In genomic region chr1:53542551-53542950, GRCh38 we compare ENCODE assay signal across 22 cellular contexts.
A peak's percentile ranks its signal among the peaks of the same experiment; 100 is the strongest.
DNase-seq lines count a peak whose midpoint lies in the region; ATAC-seq, FAIRE-seq and TF ChIP-seq lines count a peak whose summit lies in the region.
"Had no signal": no experiment of that assay in that cellular context is flagged by ENCODE, and none has a peak within 500 bp of the region (broad histone marks: within the 10 kb centered on the region; RNA-seq: fewer than 3 reads in every experiment).

No MANE protein-coding gene starts in this region.

- H3K18ac ChIP-seq in H1 (ENCODE audit: extremely low read depth, low read length) = no peak overlapping the region

- H2AK5ac ChIP-seq in H1 (ENCODE audit: low read depth, low read length) = no peak overlapping the region

- CTCF ChIA-PET in HepG2 (lab: Yijun Ruan, JAX; ENCODE audit: low intra/inter-chr PET ratio, low total read pairs) (no interaction called here), H1 (lab: Charles Lee; ENCODE audit: partially characterized antibody) (interaction anchor here (0.8 to 1.7 kb wide), 3 partner anchors 15 to 32 kb away, joined by 3 to 5 read pairs (median 3); no protein-coding TSS in a partner anchor)

- POLR2A ChIA-PET in HepG2 (lab: Yijun Ruan, JAX) (no interaction called here), H1 (lab: Charles Lee; ENCODE audit: partially characterized antibody) (no interaction called here)

- H3K23ac ChIP-seq in H1 (ENCODE audit: insufficient read length) = no peak overlapping the region

- H3F3A ChIP-seq in neural progenitor cell (ENCODE audit: low read depth) = no peaks in the 10 kb centered on the region

- no peak overlapping the region for H3K14ac ChIP-seq in H1 (ENCODE audit: insufficient read length)

- H3K36me3 ChIP-seq in right lobe of liver = no peaks in the 10 kb centered on the region
- no peaks in the 10 kb centered on the region for H3K36me3 ChIP-seq in HepG2 (replicated peaks in 1 of 2; ENCODE audit: control insufficient read depth in 1 of 2, insufficient read depth in 2 of 2, low read length in 2 of 2)
- no peaks in the 10 kb centered on the region for H3K36me3 ChIP-seq in H1 (ENCODE audit: control insufficient read depth in 2 of 4, insufficient read depth in 4 of 4, low read length in 3 of 4)
- no peaks in the 10 kb centered on the region for H3K36me3 ChIP-seq in neural progenitor cell
- H3K36me3 ChIP-seq in vagina = no peaks in the 10 kb centered on the region
- H3K36me3 ChIP-seq: heart right ventricle, neutrophil had no signal

- H3K4me1 ChIP-seq in right lobe of liver = no peaks in the 10 kb centered on the region
- no peaks in the 10 kb centered on the region for H3K4me1 ChIP-seq in HepG2 (ENCODE audit: insufficient read depth, low read length)
- H3K4me1 ChIP-seq in H1 (replicated peaks in 1 of 4; ENCODE audit: control insufficient read depth in 3 of 4, insufficient read depth in 4 of 4, low read length in 3 of 4) = no peaks in the 10 kb centered on the region; a peak in 2 of 7 replicates
- H3K4me1 ChIP-seq in neural progenitor cell = no peaks in the 10 kb centered on the region
- peaks cover 9% of the 10 kb centered on the region for H3K4me1 ChIP-seq in vagina
- H3K4me1 ChIP-seq: heart right ventricle had no signal

- H3K27ac ChIP-seq in right lobe of liver (no peak overlapping the region), HepG2 (ENCODE audit: extremely low read length, insufficient read depth, low read length) (no peak overlapping the region), H1 (ENCODE audit: low read depth, low read length) (no peak overlapping the region), neural progenitor cell (no peak overlapping the region), vagina (peak overlapping the region; percentile 76)
- H3K27ac ChIP-seq: heart right ventricle, HL-60, neutrophil had no signal

- no TSS peak for BruUV-seq in HepG2 (replicated peaks; lab: Mats Ljungman, UMichigan)

- no peaks in the 10 kb centered on the region for H3K9me3 Mint-ChIP-seq in neural progenitor cell
- H3K9me3 Mint-ChIP-seq: type B pancreatic cell had no signal

- H3K27me3 ChIP-seq in right lobe of liver (no peaks in the 10 kb centered on the region), HepG2 (ENCODE audit: control insufficient read depth in 1 of 2, insufficient read depth in 2 of 2, low read length in 2 of 2) (peaks cover 5 to 58% of the 10 kb centered on the region in 2 experiments; a peak in 4 of 5 replicates), H1 (replicated peaks in 1 of 4; ENCODE audit: control insufficient read depth in 3 of 4, extremely low read depth in 1 of 4, insufficient read depth in 3 of 4, low read length in 3 of 4) (0 out of 7 replicates have a peak, but pooled peaks cover 0 to 2% (median 0%) of the 10 kb centered on the region in 4 experiments), neural progenitor cell (no peaks in the 10 kb centered on the region), vagina (no peaks in the 10 kb centered on the region)
- H3K27me3 ChIP-seq: neutrophil had no signal

- no peak overlapping the region for H2BK20ac ChIP-seq in H1 (ENCODE audit: low read length)

- H4K20me1 ChIP-seq in HepG2 (ENCODE audit: insufficient read depth, low read length) = no peaks in the 10 kb centered on the region
- H4K20me1 ChIP-seq in H1 (replicated peaks in 1 of 2; ENCODE audit: control insufficient read depth in 1 of 2, insufficient read depth in 2 of 2, low read length in 2 of 2) = peaks cover 0 to 3% of the 10 kb centered on the region in 2 experiments
- H4K20me1 ChIP-seq in neural progenitor cell (ENCODE audit: low read depth) = no peaks in the 10 kb centered on the region

- H4K91ac ChIP-seq in H1 (replicated peaks; ENCODE audit: insufficient read length, low read length) = no peak overlapping the region

- no peak overlapping the region for H4K5ac ChIP-seq in H1 (ENCODE audit: insufficient read length, low read depth, low read length)

- H3K27ac Mint-ChIP-seq in neural progenitor cell = peak overlapping the region; percentile 90
- H3K27ac Mint-ChIP-seq: activated CD8-positive, alpha-beta T cell treated with anti-CD3 and anti-CD28 coated beads, Interleukin-2, amount 10 ng/mL, durations not matched to agents 7 days and 5 days; type B pancreatic cell had no signal

- TF ChIP-seq POLR2A in right lobe of liver (IDR thresholded peaks at IDR 0.05) (no peak), HepG2 (IDR thresholded peaks at IDR 0.05; ENCODE audit: insufficient read depth in 1 of 2, low read depth in 2 of 2, low read length in 2 of 2) (no peak), H1 (IDR thresholded peaks at IDR 0.05; ENCODE audit: control extremely low read depth in 1 of 2, low read depth in 2 of 2, low read length in 2 of 2) (no peak), vagina (IDR thresholded peaks at IDR 0.05) (no peak)

- no peaks in the 10 kb centered on the region for H3K36me3 Mint-ChIP-seq in neural progenitor cell
- H3K36me3 Mint-ChIP-seq: type B pancreatic cell had no signal

- no peak for TF ChIP-seq RAD21 in HepG2 (CRISPR knock-in tag; IDR thresholded peaks at IDR 0.05)
- TF ChIP-seq RAD21 in H1 (IDR thresholded peaks at IDR 0.05 in 1 of 2, conservative IDR thresholded peaks at IDR 0.05 in 1 of 2; ENCODE audit: low read depth in 2 of 2, low read length in 2 of 2) = no peak

- H3K4ac ChIP-seq in H1 (replicated peaks; ENCODE audit: insufficient read length, low read depth, low read length) = no peak overlapping the region

- FAIRE-seq in HepG2 (lab: Jason Lieb, UNC) = no peak
- FAIRE-seq in H1 (lab: Jason Lieb, UNC) = no peak
- FAIRE-seq: A204.1, bronchial epithelial cell, GM19239 had no signal

- H3K23me2 ChIP-seq in H1 (ENCODE audit: low read depth, low read length) = peaks cover 4% of the 10 kb centered on the region; the same call in 1 of the 2 replicates

- TF ChIP-seq EP300 in HepG2 (IDR thresholded peaks at IDR 0.05; ENCODE audit: low read depth in 2 of 2, low read length in 2 of 2) = no peak
- no peak for TF ChIP-seq EP300 in HepG2 (CRISPR knock-in tag; IDR thresholded peaks at IDR 0.05; ENCODE audit: borderline replicate concordance)
- TF ChIP-seq EP300 in H1 (IDR thresholded peaks at IDR 0.05; ENCODE audit: borderline replicate concordance in 1 of 2, low read depth in 2 of 2, low read length in 2 of 2) = no peak

- no peaks in the 10 kb centered on the region for H3K79me1 ChIP-seq in H1 (ENCODE audit: low read depth, low read length)

- no peak for TF ChIP-seq CTCF in right lobe of liver (IDR thresholded peaks at IDR 0.05)
- no peak for TF ChIP-seq CTCF in HepG2 (CRISPR knock-in tag; IDR thresholded peaks at IDR 0.05)
- TF ChIP-seq CTCF in H1 (IDR thresholded peaks at IDR 0.05; ENCODE audit: control extremely low read depth in 1 of 3, insufficient read depth in 1 of 3, low read depth in 1 of 3, low read length in 3 of 3) = no peak
- TF ChIP-seq CTCF in neural progenitor cell (IDR thresholded peaks at IDR 0.05) = no peak
- TF ChIP-seq CTCF in vagina (IDR thresholded peaks at IDR 0.05) = no peak

- H3K27me3 Mint-ChIP-seq in neural progenitor cell (ENCODE audit: insufficient read depth, low read depth) = peaks cover 16% of the 10 kb centered on the region

- H3K79me2 ChIP-seq in HepG2 (ENCODE audit: insufficient read depth, low read length) (no peaks in the 10 kb centered on the region), H1 (ENCODE audit: control insufficient read depth in 1 of 2, insufficient read depth in 2 of 2, low read length in 2 of 2) (no peaks in the 10 kb centered on the region), neural progenitor cell (ENCODE audit: low read depth) (no peaks in the 10 kb centered on the region)

- no peaks in the 10 kb centered on the region for H3K9me3 ChIP-seq in right lobe of liver
- H3K9me3 ChIP-seq in HepG2 (ENCODE audit: low read length) = no peaks in the 10 kb centered on the region
- no peaks in the 10 kb centered on the region for H3K9me3 ChIP-seq in H1 (ENCODE audit: insufficient read depth in 2 of 2, low read depth in 1 of 2, low read length in 1 of 2)
- H3K9me3 ChIP-seq in neural progenitor cell (ENCODE audit: low read depth) = no peaks in the 10 kb centered on the region
- no peaks in the 10 kb centered on the region for H3K9me3 ChIP-seq in vagina
- H3K9me3 ChIP-seq: heart right ventricle, neutrophil had no signal

- no peak overlapping the region for H2BK5ac ChIP-seq in H1 (ENCODE audit: low read depth, low read length)

- no peak overlapping the region for H3K4me3 ChIP-seq in right lobe of liver
- H3K4me3 ChIP-seq in HepG2 (replicated peaks in 1 of 3; ENCODE audit: insufficient read depth in 1 of 3, low read depth in 2 of 3, low read length in 3 of 3) = no peak overlapping the region
- H3K4me3 ChIP-seq in H1 (ENCODE audit: extremely low read depth in 1 of 4, insufficient read depth in 2 of 4, low read depth in 3 of 4, low read length in 4 of 4) = no peak overlapping the region
- no peak overlapping the region for H3K4me3 ChIP-seq in neural progenitor cell
- H3K4me3 ChIP-seq in vagina = no peak overlapping the region
- H3K4me3 ChIP-seq: heart right ventricle had no signal

- H2AFZ ChIP-seq in HepG2 (ENCODE audit: low read length) (no peak overlapping the region), H1 (ENCODE audit: low read length) (no peak overlapping the region), neural progenitor cell (replicated peaks) (no peak overlapping the region)

- H3K56ac ChIP-seq in H1 (replicated peaks; ENCODE audit: insufficient read length, low read depth, low read length) = no peak overlapping the region

- no peak overlapping the region for H4K8ac ChIP-seq in H1 (ENCODE audit: extremely low read depth, insufficient read depth, low read length)

- peaks cover 22% of the 10 kb centered on the region for H3K4me1 Mint-ChIP-seq in neural progenitor cell

- no peak overlapping the region for H2BK120ac ChIP-seq in H1 (replicated peaks; ENCODE audit: low read depth, low read length)

- H3K4me3 Mint-ChIP-seq in neural progenitor cell = no peak overlapping the region
- H3K4me3 Mint-ChIP-seq: activated CD8-positive, alpha-beta T cell treated with anti-CD3 and anti-CD28 coated beads, Interleukin-2, amount 10 ng/mL, durations not matched to agents 7 days and 5 days; type B pancreatic cell had no signal

- H2BK12ac ChIP-seq in H1 (ENCODE audit: low read depth, low read length) = no peak overlapping the region

- 0 out of 2 replicates have a peak overlapping the region, but pooled peaks have one; percentile 16 for H2BK15ac ChIP-seq in H1 (ENCODE audit: low read length)

- intact Hi-C loops in right lobe of liver (cut with DNase I) = no loop called here
- intact Hi-C loops in HepG2 (cut with micrococcal nuclease; ENCODE audit: unreplicated experiment) = no loop called here
- intact Hi-C loops in vagina (cut with DNase I) = no loop called here

- H3K9ac ChIP-seq in HepG2 (ENCODE audit: insufficient read depth, low read depth, low read length) (no peak overlapping the region), H1 (replicated peaks in 1 of 4; ENCODE audit: extremely low read depth in 1 of 4, low read depth in 3 of 4, low read length in 3 of 4) (no peak overlapping the region), neural progenitor cell (no peak overlapping the region)

- ATAC-seq in right lobe of liver (no peak), HepG2 (no peak)
- ATAC-seq: activated CD4-positive, CD25-positive, alpha-beta regulatory T cell treated with anti-CD3 and anti-CD28 coated beads, Interleukin-2, amount 50 U/mL, for 24 hours; heart right ventricle; left lobe of liver had no signal

- DNase-seq in right lobe of liver (peak in 2 of 3 donors; percentile 4 to 27), HepG2 (ENCODE audit: low spot score) (no peak), H1 (ENCODE audit: low read depth in 1 of 2, low spot score in 2 of 2) (no peak), neural progenitor cell (ENCODE audit: low spot score) (no peak), vagina (ENCODE audit: extremely low spot score in 2 of 2) (no peak), NCI-H1694 treated with DMSO at 0.1 percent for 48 hours (lab: John Stamatoyannopoulos, UW) (no peak), UCSD-AML1 (lab: John Stamatoyannopoulos, UW; ENCODE audit: unreplicated experiment) (no peak)
- no peak for DNase-seq in activated CD4-positive, alpha-beta T cell treated with anti-CD3 and anti-CD28 coated beads for 1 hour
- DNase-seq: activated CD8-positive, alpha-beta T cell treated with anti-CD3 and anti-CD28 coated beads, Interleukin-2, amount 10 ng/mL, durations not matched to agents 7 days and 5 days; activated gamma-delta T cell treated with Interleukin-2 at 50 U/mL for 16 hours; NCI-H1105 treated with DMSO at 0.1 percent for 48 hours; NCI-H2107; stimulated activated CD8-positive, alpha-beta memory T cell treated with anti-CD3 and anti-CD28 coated beads, Interleukin-4, amount 100 ng/mL, for 48 hours had no signal

- in situ Hi-C loops in HepG2 (cut with HindIII; ENCODE audit: extremely low pct_ligation_motif_present, low pct_unique_long_range_greater_than_20kb) = no loop called here

- H3K4me2 ChIP-seq in HepG2 (ENCODE audit: low read depth, low read length) (no peak overlapping the region), H1 (ENCODE audit: insufficient read depth in 1 of 2, low read depth in 2 of 2, low read length in 2 of 2) (no peak overlapping the region), neural progenitor cell (no peak overlapping the region)

- whole genome bisulfite sequencing in right lobe of liver (ENCODE audit: insufficient coverage, low coverage, low lambda C conversion rate, missing lambda C conversion rate) = 80% methylated on average over 1 of the region's 5 CpGs
- 18% methylated on average over 3 of the region's 5 CpGs for WGBS in HepG2 (ENCODE audit: low lambda C conversion rate)
- 86% methylated on average over 4 of the region's 5 CpGs; no CpG with 5 or more reads in 1 of the 2 experiments for WGBS in H1 (ENCODE audit: extremely low coverage in 1 of 2, insufficient coverage in 1 of 2, insufficient read length in 1 of 2, insufficient replicate concordance in 2 of 2, low coverage in 1 of 2, low lambda C conversion rate in 2 of 2, missing lambda C conversion rate in 1 of 2), 2 experiments

Comparison
In these comparisons a context has a peak if more than half of its experiments do, and no peak if none do; other contexts are left out.
1. DNase-seq: peak in right lobe of liver (2 of 3); none in HepG2 (single experiment), H1 (0 of 2), neural progenitor cell (single experiment), vagina (0 of 2), NCI-H1694 treated with DMSO at 0.1 percent for 48 hours (single experiment), activated CD4-positive, alpha-beta T cell treated with anti-CD3 and anti-CD28 coated beads for 1 hour (single experiment) and UCSD-AML1 (single experiment).